37 cellular contexts compared by ENCODE assay signal in genomic region chr5:2726366-2726765, GRCh38. TPM values are rescaled to one million over a fixed set of nuclear protein-coding genes. Genes with fewer than 3 reads are reported as not detected.
"Had no signal": no experiment of that assay in that cellular context is flagged by ENCODE, and none has a peak within 500 bp of the region (broad histone marks: within the 10 kb centered on the region; RNA-seq: fewer than 3 reads in every experiment).

No MANE protein-coding gene starts in this region.

- H3K4me3 ChIP-seq: adrenal gland, body of pancreas, breast epithelium had no signal

- ATAC-seq: activated CD8-positive, alpha-beta T cell treated with anti-CD3 and anti-CD28 coated beads for 36 hours; activated naive CD4-positive, alpha-beta T cell treated with anti-CD3 and anti-CD28 coated beads, Interleukin-2, amount 50 U/mL, for 72 hours; activated T-cell treated with anti-CD3 and anti-CD28 coated beads, Interleukin-2, amount 50 U/mL, for 4 hours; activated T-cell treated with anti-CD3 and anti-CD28 coated beads, Interleukin-2, amount 50 U/mL, for 72 hours; activated T-helper 17 cell treated with anti-CD3 and anti-CD28 coated beads, Interleukin-2, amount 50 U/mL, for 72 hours; body of pancreas had no signal

- H3K4me3 Mint-ChIP-seq: activated B cell treated with CpG ODN at 0.5 μM for 24 hours; activated CD4-positive, alpha-beta memory T cell treated with anti-CD3 and anti-CD28 coated beads for 36 hours; activated CD4-positive, alpha-beta T cell treated with anti-CD3 and anti-CD28 coated beads, Interleukin-2, amount 10 ng/mL, durations not matched to agents 24 days and 14 days; activated CD8-positive, alpha-beta T cell treated with anti-CD3 and anti-CD28 coated beads for 36 hours; activated naive CD4-positive, alpha-beta T cell treated with anti-CD3 and anti-CD28 coated beads for 36 hours; activated naive CD8-positive, alpha-beta T cell treated with anti-CD3 and anti-CD28 coated beads for 36 hours; activated T-cell treated with anti-CD3 and anti-CD28 coated beads, Interleukin-2, amount 50 U/mL, for 4 hours; activated T-cell treated with anti-CD3 and anti-CD28 coated beads, Interleukin-2, amount 50 U/mL, for 72 hours; activated T-helper 1 cell treated with anti-CD3 and anti-CD28 coated beads, Interleukin-12 subunit alpha, Interleukin-12 subunit beta, Interleukin-2, Interleukin-4 antibody, amounts not matched to agents 30 ng/mL and 10 ng/mL and 1 ng/mL, durations not matched to agents 14 hours and 24 hours and 36 hours; activated T-helper 17 cell treated with anti-CD3 and anti-CD28 coated beads, Interleukin-2, amount 50 U/mL, for 72 hours; central memory CD8-positive, alpha-beta T cell; T-helper 1 cell treated with Interleukin-12 subunit alpha and Interleukin-12 subunit beta and Interleukin-4 antibody, amounts not matched to agents 30 μg/mL and 1 μg/mL, for 36 hours; T-helper 2 cell treated with Interferon-gamma antibody and Interleukin-4, amounts not matched to agents 5 μg/mL and 100 μg/mL, for 36 hours had no signal

- H3K27ac ChIP-seq: adrenal gland, body of pancreas, brain microvascular endothelial cell, breast epithelium, VCaP had no signal

- H3K36me3 ChIP-seq: adrenal gland, brain microvascular endothelial cell, breast epithelium had no signal

- H3K36me3 Mint-ChIP-seq: activated CD4-positive, alpha-beta memory T cell treated with anti-CD3 and anti-CD28 coated beads for 36 hours; activated naive CD8-positive, alpha-beta T cell treated with anti-CD3 and anti-CD28 coated beads for 36 hours had no signal

- H3K9me3 Mint-ChIP-seq: activated CD4-positive, alpha-beta memory T cell treated with anti-CD3 and anti-CD28 coated beads for 36 hours; activated CD8-positive, alpha-beta T cell treated with anti-CD3 and anti-CD28 coated beads for 36 hours; activated naive CD4-positive, alpha-beta T cell treated with anti-CD3 and anti-CD28 coated beads for 36 hours; activated naive CD8-positive, alpha-beta T cell treated with anti-CD3 and anti-CD28 coated beads for 36 hours; activated T-helper 1 cell treated with anti-CD3 and anti-CD28 coated beads, Interleukin-12 subunit alpha, Interleukin-12 subunit beta, Interleukin-2, Interleukin-4 antibody, amounts not matched to agents 30 ng/mL and 10 ng/mL and 1 ng/mL, durations not matched to agents 14 hours and 24 hours and 36 hours; T-helper 1 cell treated with Interleukin-12 subunit alpha and Interleukin-12 subunit beta and Interleukin-4 antibody, amounts not matched to agents 30 μg/mL and 1 μg/mL, for 36 hours; T-helper 2 cell treated with Interferon-gamma antibody and Interleukin-4, amounts not matched to agents 5 μg/mL and 100 μg/mL, for 36 hours had no signal

- H3K27me3 ChIP-seq: brain microvascular endothelial cell, breast epithelium had no signal

- H3K4me1 ChIP-seq: adrenal gland, body of pancreas, breast epithelium had no signal

- H3K9me3 ChIP-seq: adrenal gland, body of pancreas, breast epithelium had no signal

- DNase-seq: activated B cell treated with CpG ODN at 0.5 μM for 24 hours; activated CD4-positive, alpha-beta memory T cell treated with anti-CD3 and anti-CD28 coated beads for 36 hours; activated CD4-positive, alpha-beta T cell treated with anti-CD3 and anti-CD28 coated beads for 4 hours; activated CD4-positive, alpha-beta T cell treated with anti-CD3 and anti-CD28 coated beads, Interleukin-2, amount 10 ng/mL, durations not matched to agents 24 days and 14 days; activated CD4-positive, alpha-beta T cell treated with anti-CD3 and anti-CD28 coated beads, Interleukin-2, amount 50 U/mL, for 1 hour; activated CD4-positive, alpha-beta T cell treated with anti-CD3 and anti-CD28 coated beads, Interleukin-2, amount 50 U/mL, for 4 hours; activated CD4-positive, CD25-positive, alpha-beta regulatory T cell treated with anti-CD3 and anti-CD28 coated beads, Interleukin-2, amount 50 U/mL, for 72 hours; activated CD8-positive, alpha-beta T cell treated with anti-CD3 and anti-CD28 coated beads for 36 hours; activated effector memory CD4-positive, alpha-beta T cell treated with anti-CD3 and anti-CD28 coated beads, Interleukin-2, amount 50 U/mL, for 16 hours; activated gamma-delta T cell treated with Interleukin-2 at 50 U/mL for 16 hours; activated naive CD4-positive, alpha-beta T cell; activated naive CD4-positive, alpha-beta T cell treated with anti-CD3 and anti-CD28 coated beads for 36 hours; activated naive CD4-positive, alpha-beta T cell treated with anti-CD3 and anti-CD28 coated beads, Interleukin-2, amount 50 U/mL, for 16 hours; activated naive CD8-positive, alpha-beta T cell treated with anti-CD3 and anti-CD28 coated beads for 36 hours; activated T-cell treated with anti-CD3 and anti-CD28 coated beads for 4 hours; activated T-cell treated with anti-CD3 and anti-CD28 coated beads, Interleukin-2, amount 50 U/mL, for 1 hour; activated T-cell treated with anti-CD3 and anti-CD28 coated beads, Interleukin-2, amount 50 U/mL, for 4 hours; activated T-cell treated with anti-CD3 and anti-CD28 coated beads, Interleukin-2, amount 50 U/mL, for 72 hours; amniotic stem cell; body of pancreas; brain microvascular endothelial cell; caudate nucleus; cerebellar nuclear complex; SW 1271; T-helper 1 cell; T-helper 2 cell; T-helper 9 cell had no signal

- H3K4me1 Mint-ChIP-seq: activated B cell treated with CpG ODN at 0.5 μM for 24 hours; activated CD4-positive, alpha-beta T cell treated with anti-CD3 and anti-CD28 coated beads, Interleukin-2, amount 10 ng/mL, durations not matched to agents 24 days and 14 days; activated naive CD8-positive, alpha-beta T cell treated with anti-CD3 and anti-CD28 coated beads for 36 hours; activated T-helper 17 cell treated with anti-CD3 and anti-CD28 coated beads, Interleukin-2, amount 50 U/mL, for 72 hours; central memory CD8-positive, alpha-beta T cell had no signal

- H3K27me3 Mint-ChIP-seq: activated B cell treated with CpG ODN at 0.5 μM for 24 hours; activated CD4-positive, alpha-beta memory T cell treated with anti-CD3 and anti-CD28 coated beads for 36 hours; activated CD4-positive, alpha-beta T cell treated with anti-CD3 and anti-CD28 coated beads, Interleukin-2, amount 10 ng/mL, durations not matched to agents 24 days and 14 days; central memory CD8-positive, alpha-beta T cell had no signal

- H3K27ac Mint-ChIP-seq: activated B cell treated with CpG ODN at 0.5 μM for 24 hours; activated CD4-positive, alpha-beta memory T cell treated with anti-CD3 and anti-CD28 coated beads for 36 hours; activated CD4-positive, alpha-beta T cell treated with anti-CD3 and anti-CD28 coated beads, Interleukin-2, amount 10 ng/mL, durations not matched to agents 24 days and 14 days; activated CD8-positive, alpha-beta T cell treated with anti-CD3 and anti-CD28 coated beads for 36 hours; activated naive CD4-positive, alpha-beta T cell treated with anti-CD3 and anti-CD28 coated beads for 36 hours; activated naive CD4-positive, alpha-beta T cell treated with anti-CD3 and anti-CD28 coated beads, Interleukin-2, amount 50 U/mL, for 72 hours; activated naive CD8-positive, alpha-beta T cell treated with anti-CD3 and anti-CD28 coated beads for 36 hours; activated T-cell treated with anti-CD3 and anti-CD28 coated beads, Interleukin-2, amount 50 U/mL, for 72 hours; activated T-helper 1 cell treated with anti-CD3 and anti-CD28 coated beads, Interleukin-12 subunit alpha, Interleukin-12 subunit beta, Interleukin-2, Interleukin-4 antibody, amounts not matched to agents 30 ng/mL and 10 ng/mL and 1 ng/mL, durations not matched to agents 14 hours and 24 hours and 36 hours; activated T-helper 17 cell treated with anti-CD3 and anti-CD28 coated beads, Interleukin-2, amount 50 U/mL, for 72 hours; T-helper 1 cell treated with Interleukin-12 subunit alpha and Interleukin-12 subunit beta and Interleukin-4 antibody, amounts not matched to agents 30 μg/mL and 1 μg/mL, for 36 hours; T-helper 2 cell treated with Interferon-gamma antibody and Interleukin-4, amounts not matched to agents 5 μg/mL and 100 μg/mL, for 36 hours had no signal

RNA-seq across cellular contexts. Expression of gene IRX2, which starts 25.1 kb away (rescaled TPM):
- total RNA-seq: activated B cell treated with CpG ODN at 0.5 μM for 24 hours; activated CD4-positive, alpha-beta memory T cell treated with anti-CD3 and anti-CD28 coated beads for 36 hours; activated CD4-positive, alpha-beta T cell treated with anti-CD3 and anti-CD28 coated beads, Interleukin-2, amount 10 ng/mL, durations not matched to agents 24 days and 14 days; activated CD8-positive, alpha-beta memory T cell treated with anti-CD3 and anti-CD28 coated beads for 36 hours; activated CD8-positive, alpha-beta T cell treated with anti-CD3 and anti-CD28 coated beads for 36 hours; activated naive CD4-positive, alpha-beta T cell treated with anti-CD3 and anti-CD28 coated beads for 36 hours; activated naive CD4-positive, alpha-beta T cell treated with anti-CD3 and anti-CD28 coated beads, Interleukin-2, amount 50 U/mL, for 72 hours; activated naive CD8-positive, alpha-beta T cell treated with anti-CD3 and anti-CD28 coated beads for 36 hours; activated T-cell treated with anti-CD3 and anti-CD28 coated beads, Interleukin-2, amount 50 U/mL, for 72 hours; activated T-helper 1 cell treated with anti-CD3 and anti-CD28 coated beads, Interleukin-12 subunit alpha, Interleukin-12 subunit beta, Interleukin-2, Interleukin-4 antibody, amounts not matched to agents 30 ng/mL and 10 ng/mL and 1 ng/mL, durations not matched to agents 14 hours and 24 hours and 36 hours; activated T-helper 17 cell treated with anti-CD3 and anti-CD28 coated beads, Interleukin-2, amount 50 U/mL, for 72 hours had no signal
